In the genomic region with DNA sequence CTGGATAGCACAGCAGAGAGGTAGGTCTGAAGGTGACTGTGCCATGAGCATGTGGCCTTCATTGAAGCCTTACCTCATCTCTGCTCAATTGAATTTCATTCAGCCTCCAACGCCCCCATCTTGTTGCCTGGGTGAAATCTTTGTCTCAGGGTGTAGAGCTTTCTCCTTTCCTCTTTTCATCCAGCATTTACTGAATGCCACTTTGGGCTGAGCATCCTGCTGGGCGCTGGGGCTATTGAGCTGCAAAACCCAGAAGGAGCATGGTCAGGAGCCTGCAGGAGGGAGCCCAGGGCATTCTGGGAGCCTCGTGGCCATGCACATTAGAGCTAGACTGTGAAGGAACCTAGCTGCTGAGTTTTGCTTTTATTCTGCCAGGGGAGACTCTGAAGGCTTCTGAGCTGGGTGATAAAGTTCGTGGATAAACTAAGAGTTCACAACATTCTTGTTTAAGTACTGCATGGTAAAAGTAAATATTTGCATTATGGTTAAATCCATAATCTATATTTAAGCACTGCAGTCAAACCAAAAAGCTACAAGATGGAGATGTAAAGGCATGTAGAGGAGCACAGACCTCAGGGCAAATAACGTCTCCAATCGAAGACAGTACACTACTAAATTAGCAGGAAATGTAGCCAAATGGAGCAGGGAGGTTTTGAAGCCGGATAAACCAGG, we compare ENCODE assay signal across 1 cellular context.
TF ChIP-seq lines count a peak whose summit lies in the region.

No MANE protein-coding gene starts in this region.

TF ChIP-seq in HepG2, 621 proteins besides CTCF, POLR2A, EP300 and RAD21 (continued from another document and continues in another):
- no peak for TF ChIP-seq E2F5 (CRISPR knock-in tag; conservative IDR thresholded peaks at IDR 0.05)
- no peak for TF ChIP-seq NR2C2 (CRISPR knock-in tag; IDR thresholded peaks at IDR 0.05; ENCODE audit: borderline replicate concordance)
- no peak for TF ChIP-seq ZNF207 (IDR thresholded peaks at IDR 0.05; ENCODE audit: borderline replicate concordance)
- TF ChIP-seq ZFP1 (CRISPR knock-in tag; IDR thresholded peaks at IDR 0.05), result no peak
- TF ChIP-seq PTBP1 (IDR thresholded peaks at IDR 0.05; ENCODE audit: low read depth, low read length, poor library complexity, severe bottlenecking), result no peak
- TF ChIP-seq, protein P1, sequence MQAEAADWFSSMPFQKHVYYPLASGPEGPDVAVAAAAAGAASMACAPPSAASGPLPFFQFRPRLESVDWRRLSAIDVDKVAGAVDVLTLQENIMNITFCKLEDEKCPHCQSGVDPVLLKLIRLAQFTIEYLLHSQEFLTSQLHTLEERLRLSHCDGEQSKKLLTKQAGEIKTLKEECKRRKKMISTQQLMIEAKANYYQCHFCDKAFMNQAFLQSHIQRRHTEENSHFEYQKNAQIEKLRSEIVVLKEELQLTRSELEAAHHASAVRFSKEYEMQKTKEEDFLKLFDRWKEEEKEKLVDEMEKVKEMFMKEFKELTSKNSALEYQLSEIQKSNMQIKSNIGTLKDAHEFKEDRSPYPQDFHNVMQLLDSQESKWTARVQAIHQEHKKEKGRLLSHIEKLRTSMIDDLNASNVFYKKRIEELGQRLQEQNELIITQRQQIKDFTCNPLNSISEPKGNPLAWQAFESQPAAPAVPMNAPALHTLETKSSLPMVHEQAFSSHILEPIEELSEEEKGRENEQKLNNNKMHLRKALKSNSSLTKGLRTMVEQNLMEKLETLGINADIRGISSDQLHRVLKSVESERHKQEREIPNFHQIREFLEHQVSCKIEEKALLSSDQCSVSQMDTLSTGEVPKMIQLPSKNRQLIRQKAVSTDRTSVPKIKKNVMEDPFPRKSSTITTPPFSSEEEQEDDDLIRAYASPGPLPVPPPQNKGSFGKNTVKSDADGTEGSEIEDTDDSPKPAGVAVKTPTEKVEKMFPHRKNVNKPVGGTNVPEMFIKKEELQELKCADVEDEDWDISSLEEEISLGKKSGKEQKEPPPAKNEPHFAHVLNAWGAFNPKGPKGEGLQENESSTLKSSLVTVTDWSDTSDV (CRISPR knock-in tag; IDR thresholded peaks at IDR 0.05), result no peak
- no peak for TF ChIP-seq ZNF326 (CRISPR knock-in tag; IDR thresholded peaks at IDR 0.05; ENCODE audit: borderline replicate concordance)
- TF ChIP-seq SSRP1 (CRISPR knock-in tag; IDR thresholded peaks at IDR 0.05), result no peak
- 0 out of 2 replicates have a peak, but pooled peaks have one; percentile 46 for TF ChIP-seq KDM4B (CRISPR knock-in tag; IDR thresholded peaks at IDR 0.05)
- no peak for TF ChIP-seq ZNF451 (CRISPR knock-in tag; IDR thresholded peaks at IDR 0.05)
- TF ChIP-seq ZNF550 (CRISPR knock-in tag; IDR thresholded peaks at IDR 0.05; ENCODE audit: borderline replicate concordance), result no peak
- no peak for TF ChIP-seq HNF4G (IDR thresholded peaks at IDR 0.05; ENCODE audit: borderline replicate concordance, low read depth, low read length)
- TF ChIP-seq HNF4G (CRISPR knock-in tag; IDR thresholded peaks at IDR 0.05; ENCODE audit: borderline replicate concordance, low read depth), result no peak
- TF ChIP-seq KLF6 (CRISPR knock-in tag; IDR thresholded peaks at IDR 0.05), result no peak
- no peak for TF ChIP-seq ZNF350 (CRISPR knock-in tag; IDR thresholded peaks at IDR 0.05; ENCODE audit: borderline replicate concordance, low read depth)
- peak; percentile 12; the same call in 1 of the 2 replicates for TF ChIP-seq HNF4A (CRISPR knock-in tag; IDR thresholded peaks at IDR 0.05)
- no peak for TF ChIP-seq SMYD3 (CRISPR knock-in tag; IDR thresholded peaks at IDR 0.05)
- peak; percentile 40; the same call in 1 of the 2 replicates for TF ChIP-seq ZNF556 (CRISPR knock-in tag; IDR thresholded peaks at IDR 0.05; ENCODE audit: borderline replicate concordance)
- TF ChIP-seq CBX5 (CRISPR knock-in tag; IDR thresholded peaks at IDR 0.05; ENCODE audit: borderline replicate concordance), result no peak
- TF ChIP-seq ZFYVE20 (CRISPR knock-in tag; IDR thresholded peaks at IDR 0.05; ENCODE audit: borderline replicate concordance, low read depth), result no peak
- TF ChIP-seq, protein P2, sequence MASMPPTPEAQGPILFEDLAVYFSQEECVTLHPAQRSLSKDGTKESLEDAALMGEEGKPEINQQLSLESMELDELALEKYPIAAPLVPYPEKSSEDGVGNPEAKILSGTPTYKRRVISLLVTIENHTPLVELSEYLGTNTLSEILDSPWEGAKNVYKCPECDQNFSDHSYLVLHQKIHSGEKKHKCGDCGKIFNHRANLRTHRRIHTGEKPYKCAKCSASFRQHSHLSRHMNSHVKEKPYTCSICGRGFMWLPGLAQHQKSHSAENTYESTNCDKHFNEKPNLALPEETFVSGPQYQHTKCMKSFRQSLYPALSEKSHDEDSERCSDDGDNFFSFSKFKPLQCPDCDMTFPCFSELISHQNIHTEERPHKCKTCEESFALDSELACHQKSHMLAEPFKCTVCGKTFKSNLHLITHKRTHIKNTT (CRISPR knock-in tag; IDR thresholded peaks at IDR 0.05), result no peak
- TF ChIP-seq ZNF18 (CRISPR knock-in tag; IDR thresholded peaks at IDR 0.05; ENCODE audit: insufficient replicate concordance), result peak; percentile 17
- TF ChIP-seq, protein P3, sequence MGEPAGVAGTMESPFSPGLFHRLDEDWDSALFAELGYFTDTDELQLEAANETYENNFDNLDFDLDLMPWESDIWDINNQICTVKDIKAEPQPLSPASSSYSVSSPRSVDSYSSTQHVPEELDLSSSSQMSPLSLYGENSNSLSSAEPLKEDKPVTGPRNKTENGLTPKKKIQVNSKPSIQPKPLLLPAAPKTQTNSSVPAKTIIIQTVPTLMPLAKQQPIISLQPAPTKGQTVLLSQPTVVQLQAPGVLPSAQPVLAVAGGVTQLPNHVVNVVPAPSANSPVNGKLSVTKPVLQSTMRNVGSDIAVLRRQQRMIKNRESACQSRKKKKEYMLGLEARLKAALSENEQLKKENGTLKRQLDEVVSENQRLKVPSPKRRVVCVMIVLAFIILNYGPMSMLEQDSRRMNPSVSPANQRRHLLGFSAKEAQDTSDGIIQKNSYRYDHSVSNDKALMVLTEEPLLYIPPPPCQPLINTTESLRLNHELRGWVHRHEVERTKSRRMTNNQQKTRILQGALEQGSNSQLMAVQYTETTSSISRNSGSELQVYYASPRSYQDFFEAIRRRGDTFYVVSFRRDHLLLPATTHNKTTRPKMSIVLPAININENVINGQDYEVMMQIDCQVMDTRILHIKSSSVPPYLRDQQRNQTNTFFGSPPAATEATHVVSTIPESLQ (CRISPR knock-in tag; conservative IDR thresholded peaks at IDR 0.05), result 0 out of 2 replicates have a peak, but pooled peaks have one; percentile 40
- peak; percentile 50 for TF ChIP-seq NCOA2 (CRISPR knock-in tag; IDR thresholded peaks at IDR 0.05)
- 0 out of 2 replicates have a peak, but pooled peaks have one; percentile 59 for TF ChIP-seq ZNF672 (CRISPR knock-in tag; IDR thresholded peaks at IDR 0.05)
- TF ChIP-seq, protein P4, sequence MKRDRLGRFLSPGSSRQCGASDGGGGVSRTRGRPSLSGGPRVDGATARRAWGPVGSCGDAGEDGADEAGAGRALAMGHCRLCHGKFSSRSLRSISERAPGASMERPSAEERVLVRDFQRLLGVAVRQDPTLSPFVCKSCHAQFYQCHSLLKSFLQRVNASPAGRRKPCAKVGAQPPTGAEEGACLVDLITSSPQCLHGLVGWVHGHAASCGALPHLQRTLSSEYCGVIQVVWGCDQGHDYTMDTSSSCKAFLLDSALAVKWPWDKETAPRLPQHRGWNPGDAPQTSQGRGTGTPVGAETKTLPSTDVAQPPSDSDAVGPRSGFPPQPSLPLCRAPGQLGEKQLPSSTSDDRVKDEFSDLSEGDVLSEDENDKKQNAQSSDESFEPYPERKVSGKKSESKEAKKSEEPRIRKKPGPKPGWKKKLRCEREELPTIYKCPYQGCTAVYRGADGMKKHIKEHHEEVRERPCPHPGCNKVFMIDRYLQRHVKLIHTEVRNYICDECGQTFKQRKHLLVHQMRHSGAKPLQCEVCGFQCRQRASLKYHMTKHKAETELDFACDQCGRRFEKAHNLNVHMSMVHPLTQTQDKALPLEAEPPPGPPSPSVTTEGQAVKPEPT (CRISPR knock-in tag; IDR thresholded peaks at IDR 0.05; ENCODE audit: low read depth), result 0 out of 2 replicates have a peak, but pooled peaks have one; percentile 36
- TF ChIP-seq ZNF781 (CRISPR knock-in tag; IDR thresholded peaks at IDR 0.05; ENCODE audit: borderline replicate concordance, not compliant biosample characterization), result peak; percentile 52
- peak; percentile 50; the same call in 1 of the 2 replicates for TF ChIP-seq MXD3 (CRISPR knock-in tag; IDR thresholded peaks at IDR 0.05)
- TF ChIP-seq, protein P5, sequence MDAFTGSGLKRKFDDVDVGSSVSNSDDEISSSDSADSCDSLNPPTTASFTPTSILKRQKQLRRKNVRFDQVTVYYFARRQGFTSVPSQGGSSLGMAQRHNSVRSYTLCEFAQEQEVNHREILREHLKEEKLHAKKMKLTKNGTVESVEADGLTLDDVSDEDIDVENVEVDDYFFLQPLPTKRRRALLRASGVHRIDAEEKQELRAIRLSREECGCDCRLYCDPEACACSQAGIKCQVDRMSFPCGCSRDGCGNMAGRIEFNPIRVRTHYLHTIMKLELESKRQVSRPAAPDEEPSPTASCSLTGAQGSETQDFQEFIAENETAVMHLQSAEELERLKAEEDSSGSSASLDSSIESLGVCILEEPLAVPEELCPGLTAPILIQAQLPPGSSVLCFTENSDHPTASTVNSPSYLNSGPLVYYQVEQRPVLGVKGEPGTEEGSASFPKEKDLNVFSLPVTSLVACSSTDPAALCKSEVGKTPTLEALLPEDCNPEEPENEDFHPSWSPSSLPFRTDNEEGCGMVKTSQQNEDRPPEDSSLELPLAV (CRISPR knock-in tag; conservative IDR thresholded peaks at IDR 0.05; ENCODE audit: low read depth), result no peak; the same call in 1 of the 2 replicates
- no peak for TF ChIP-seq ZNF34 (CRISPR knock-in tag; IDR thresholded peaks at IDR 0.05; ENCODE audit: borderline replicate concordance)
- peak; percentile 82 for TF ChIP-seq SALL1 (CRISPR knock-in tag; IDR thresholded peaks at IDR 0.05)
- TF ChIP-seq ZSCAN30 (CRISPR knock-in tag; IDR thresholded peaks at IDR 0.05), result no peak
- TF ChIP-seq, protein P6, sequence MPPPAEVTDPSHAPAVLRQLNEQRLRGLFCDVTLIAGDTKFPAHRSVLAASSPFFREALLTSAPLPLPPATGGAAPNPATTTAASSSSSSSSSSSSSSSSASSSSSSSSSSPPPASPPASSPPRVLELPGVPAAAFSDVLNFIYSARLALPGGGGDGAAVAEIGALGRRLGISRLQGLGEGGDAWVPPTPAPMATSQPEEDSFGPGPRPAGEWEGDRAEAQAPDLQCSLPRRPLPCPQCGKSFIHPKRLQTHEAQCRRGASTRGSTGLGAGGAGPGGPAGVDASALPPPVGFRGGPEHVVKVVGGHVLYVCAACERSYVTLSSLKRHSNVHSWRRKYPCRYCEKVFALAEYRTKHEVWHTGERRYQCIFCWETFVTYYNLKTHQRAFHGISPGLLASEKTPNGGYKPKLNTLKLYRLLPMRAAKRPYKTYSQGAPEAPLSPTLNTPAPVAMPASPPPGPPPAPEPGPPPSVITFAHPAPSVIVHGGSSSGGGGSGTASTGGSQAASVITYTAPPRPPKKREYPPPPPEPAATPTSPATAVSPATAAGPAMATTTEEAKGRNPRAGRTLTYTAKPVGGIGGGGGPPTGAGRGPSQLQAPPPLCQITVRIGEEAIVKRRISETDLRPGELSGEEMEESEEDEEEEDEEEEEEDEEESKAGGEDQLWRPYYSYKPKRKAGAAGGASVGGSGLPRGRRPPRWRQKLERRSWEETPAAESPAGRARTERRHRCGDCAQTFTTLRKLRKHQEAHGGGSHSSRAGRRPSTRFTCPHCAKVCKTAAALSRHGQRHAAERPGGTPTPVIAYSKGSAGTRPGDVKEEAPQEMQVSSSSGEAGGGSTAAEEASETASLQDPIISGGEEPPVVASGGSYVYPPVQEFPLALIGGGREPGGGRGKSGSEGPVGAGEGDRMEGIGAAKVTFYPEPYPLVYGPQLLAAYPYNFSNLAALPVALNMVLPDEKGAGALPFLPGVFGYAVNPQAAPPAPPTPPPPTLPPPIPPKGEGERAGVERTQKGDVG (CRISPR knock-in tag; IDR thresholded peaks at IDR 0.05; ENCODE audit: borderline replicate concordance), result no peak
- TF ChIP-seq STAT6 (CRISPR knock-in tag; IDR thresholded peaks at IDR 0.05; ENCODE audit: borderline replicate concordance), result no peak
- TF ChIP-seq ZSCAN22 (CRISPR knock-in tag; IDR thresholded peaks at IDR 0.05), result no peak
- peak; percentile 43; the same call in 1 of the 2 replicates for TF ChIP-seq ZMYM3 (CRISPR knock-in tag; IDR thresholded peaks at IDR 0.05)
- no peak for TF ChIP-seq MIER2 (CRISPR knock-in tag; IDR thresholded peaks at IDR 0.05)
- TF ChIP-seq KDM3A (CRISPR knock-in tag; IDR thresholded peaks at IDR 0.05; ENCODE audit: low read depth), result peak; percentile 47; the same call in 1 of the 2 replicates
- TF ChIP-seq JUNB (CRISPR knock-in tag; IDR thresholded peaks at IDR 0.05; ENCODE audit: borderline replicate concordance), result 0 out of 2 replicates have a peak, but pooled peaks have one; percentile 42
